ENCODE assay signal across 8 cellular contexts in the genomic region with DNA sequence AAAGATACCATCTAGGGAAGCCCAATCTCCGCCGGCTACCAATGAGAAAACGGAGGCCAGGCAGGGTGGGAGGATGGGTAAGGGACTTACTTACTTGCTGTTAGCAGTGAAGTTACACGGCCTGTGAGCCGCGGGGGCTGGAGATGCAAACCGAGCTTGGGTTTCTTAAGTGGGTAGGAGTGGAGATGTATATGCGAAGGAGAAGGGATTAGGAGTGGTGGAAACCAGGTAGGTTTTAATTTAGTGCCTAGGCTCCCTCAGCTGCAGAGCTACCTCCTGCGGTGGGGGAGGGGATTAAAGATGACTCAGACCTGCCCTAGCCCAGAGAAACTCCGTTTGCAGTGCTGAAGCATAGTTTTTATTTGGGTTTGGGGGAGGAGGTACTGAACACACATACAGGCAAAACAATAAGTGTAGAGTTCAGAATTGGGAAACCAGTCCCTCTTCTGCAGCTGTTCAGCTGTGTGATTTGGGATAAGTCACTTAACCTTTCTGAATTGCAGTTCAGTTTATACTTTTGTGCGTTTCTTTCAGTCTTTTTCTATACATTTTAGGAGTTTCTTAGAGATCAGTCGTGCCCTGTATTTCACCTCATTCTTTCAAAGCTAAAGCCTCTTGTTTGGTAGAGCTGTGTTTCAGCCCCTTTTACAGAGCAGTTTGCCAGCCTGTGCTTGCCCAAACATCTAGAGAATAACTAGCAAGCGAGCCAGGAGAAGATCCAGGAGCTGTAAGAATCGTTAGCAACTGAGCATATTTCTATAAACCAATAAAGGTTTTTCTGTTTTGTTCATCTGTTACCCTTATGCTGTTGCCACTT. TPM values are rescaled to one million over a fixed set of nuclear protein-coding genes. Genes with fewer than 3 reads are reported as not detected.
A peak's percentile ranks its signal among the peaks of the same experiment; 100 is the strongest.
DNase-seq lines count a peak whose midpoint lies in the region; ATAC-seq, FAIRE-seq and TF ChIP-seq lines count a peak whose summit lies in the region.

No MANE protein-coding gene starts in this region.

- H3K79me2 ChIP-seq in MM.1S (ENCODE audit: low read length), result peaks cover 48% of the 10 kb centered on the region

- intact Hi-C loops in activated CD4-positive, alpha-beta T cell treated with anti-CD3 and anti-CD28 coated beads, Interleukin-2, amount 10 ng/mL, durations not matched to agents 24 days and 14 days (cut with micrococcal nuclease), result loop anchor here (1.0 to 10.0 kb wide), 11 partner anchors 19 to 915 kb away; a partner anchor contains a TSS

- H3K27me3 ChIP-seq in MM.1S (replicated peaks; ENCODE audit: insufficient read depth, low read length), result no peaks in the 10 kb centered on the region
- H3K27me3 ChIP-seq in duodenal mucosa (ENCODE audit: control insufficient read depth in 1 of 2, insufficient read depth in 2 of 2, low read length in 2 of 2), result no peaks in the 10 kb centered on the region

- H3K4me3 ChIP-seq in MM.1S (ENCODE audit: low read length) (peak overlapping the region; percentile 76), duodenal mucosa (ENCODE audit: low read depth in 1 of 2, low read length in 2 of 2) (peak overlapping the region; percentile 61 to 94), mesodermal cell (ENCODE audit: extremely low read depth, insufficient read depth, low read length, poor library complexity, severe bottlenecking) (peak overlapping the region; percentile 63)

- peak overlapping the region; percentile 80 for H3K4me3 Mint-ChIP-seq in activated CD4-positive, alpha-beta T cell treated with anti-CD3 and anti-CD28 coated beads, Interleukin-2, amount 10 ng/mL, durations not matched to agents 24 days and 14 days

- H3K9ac ChIP-seq in MM.1S (ENCODE audit: low read length) (peak overlapping the region; percentile 38; the same call in 1 of the 2 replicates), duodenal mucosa (ENCODE audit: low read depth in 1 of 2, low read length in 2 of 2) (peak overlapping the region; percentile 59 to 60)

- 0 to 2% methylated on average over 6 to 9 of the region's 14 CpGs for WGBS in mesodermal cell (ENCODE audit: insufficient coverage in 2 of 2), 2 experiments

- peak overlapping the region; percentile 48 for H2AFZ ChIP-seq in MM.1S (ENCODE audit: low read length)

- H3K36me3 ChIP-seq in MM.1S (replicated peaks; ENCODE audit: insufficient read depth, low read length) (no peaks in the 10 kb centered on the region), duodenal mucosa (ENCODE audit: control insufficient read depth in 1 of 2, insufficient read depth in 2 of 2, low read length in 2 of 2) (no peaks in the 10 kb centered on the region), mesodermal cell (ENCODE audit: control insufficient read depth, insufficient read depth, low read length) (no peaks in the 10 kb centered on the region)

- H3K27me3 Mint-ChIP-seq in activated CD4-positive, alpha-beta T cell treated with anti-CD3 and anti-CD28 coated beads, Interleukin-2, amount 10 ng/mL, durations not matched to agents 24 days and 14 days, result no peaks in the 10 kb centered on the region

- no peak for TF ChIP-seq CTCF in MM.1S (IDR thresholded peaks at IDR 0.05; ENCODE audit: low read length)

- H3K27ac ChIP-seq in MM.1S (ENCODE audit: low read length) (peak overlapping the region; percentile 54; the same call in 1 of the 2 replicates), duodenal mucosa (ENCODE audit: low read depth, low read length) (peak overlapping the region; percentile 37), mesodermal cell (ENCODE audit: low read depth, low read length, severe bottlenecking) (peak overlapping the region; percentile 75)

- H3K9me2 ChIP-seq in MM.1S (replicated peaks; ENCODE audit: insufficient read depth, low read length), result no peaks in the 10 kb centered on the region

- peaks cover 38% of the 10 kb centered on the region for H3K4me1 Mint-ChIP-seq in activated CD4-positive, alpha-beta T cell treated with anti-CD3 and anti-CD28 coated beads, Interleukin-2, amount 10 ng/mL, durations not matched to agents 24 days and 14 days

- H4K20me1 ChIP-seq in MM.1S (ENCODE audit: insufficient read depth, low read length), result no peaks in the 10 kb centered on the region; the same call in 1 of the 2 replicates

- peaks cover 11% of the 10 kb centered on the region; the same call in 1 of the 2 replicates for H3K4me1 ChIP-seq in MM.1S (ENCODE audit: low read length)
- H3K4me1 ChIP-seq in duodenal mucosa (ENCODE audit: control insufficient read depth in 1 of 2, insufficient read depth in 2 of 2, low read length in 2 of 2), result peaks cover 29 to 43% of the 10 kb centered on the region in 2 donors
- peaks cover 27% of the 10 kb centered on the region for H3K4me1 ChIP-seq in mesodermal cell (ENCODE audit: control insufficient read depth, insufficient read depth, low read length, poor library complexity, severe bottlenecking)

- FAIRE-seq in G401.6 (lab: Jason Lieb, UNC), result peak; percentile 98

- peak overlapping the region; percentile 92 for H3K4me2 ChIP-seq in MM.1S (ENCODE audit: low read depth, low read length)

- ATAC-seq in GM21786 (IDR thresholded peaks at IDR 0.05; ENCODE audit: unreplicated experiment), result no peak
- ATAC-seq in GM21576 (IDR thresholded peaks at IDR 0.05; ENCODE audit: unreplicated experiment), result no peak

- H3F3A ChIP-seq in MM.1S (ENCODE audit: insufficient read depth, low read length), result peaks cover 29% of the 10 kb centered on the region

- H3K9me3 ChIP-seq in MM.1S (replicated peaks; ENCODE audit: insufficient read depth, low read length), result no peaks in the 10 kb centered on the region
- H3K9me3 ChIP-seq in duodenal mucosa (ENCODE audit: control insufficient read depth in 1 of 2, low read length in 2 of 2), result no peaks in the 10 kb centered on the region
- no peaks in the 10 kb centered on the region for H3K9me3 ChIP-seq in mesodermal cell (ENCODE audit: control insufficient read depth, low read length)

- peaks cover 6% of the 10 kb centered on the region for H3K36me3 Mint-ChIP-seq in activated CD4-positive, alpha-beta T cell treated with anti-CD3 and anti-CD28 coated beads, Interleukin-2, amount 10 ng/mL, durations not matched to agents 24 days and 14 days (ENCODE audit: low read depth)

- no peaks in the 10 kb centered on the region for H3K9me3 Mint-ChIP-seq in activated CD4-positive, alpha-beta T cell treated with anti-CD3 and anti-CD28 coated beads, Interleukin-2, amount 10 ng/mL, durations not matched to agents 24 days and 14 days

- DNase-seq in MM.1S, result peak; percentile 74
- peak; percentile 91 for DNase-seq in activated CD4-positive, alpha-beta T cell treated with anti-CD3 and anti-CD28 coated beads, Interleukin-2, amount 10 ng/mL, durations not matched to agents 24 days and 14 days
- peak; percentile 31 to 56 for DNase-seq in stimulated activated CD8-positive, alpha-beta memory T cell treated with anti-CD3 and anti-CD28 coated beads, Interleukin-4, amount 100 ng/mL, for 4 hours (ENCODE audit: low read depth in 2 of 2, low spot score in 1 of 2)

- peak overlapping the region; percentile 91 for H3K27ac Mint-ChIP-seq in activated CD4-positive, alpha-beta T cell treated with anti-CD3 and anti-CD28 coated beads, Interleukin-2, amount 10 ng/mL, durations not matched to agents 24 days and 14 days

RNA-seq across cellular contexts. Expression of a gene that starts 0.6 kb away (rescaled TPM):
- 27.3 and 31.3 TPM in 2 replicates for total RNA-seq in activated CD4-positive, alpha-beta T cell treated with anti-CD3 and anti-CD28 coated beads, Interleukin-2, amount 10 ng/mL, durations not matched to agents 24 days and 14 days
- polyA plus RNA-seq in mesodermal cell (2013, experiment 1 of 2), result 16.7 TPM
- 19.4 TPM for polyA plus RNA-seq in mesodermal cell (2013, experiment 2 of 2)
